1 cellular context compared by ENCODE assay signal in genomic region chr1:206923961-206924548, GRCh38.
TF ChIP-seq lines count a peak whose summit lies in the region.

No MANE protein-coding gene starts in this region.

TF ChIP-seq in K562, 482 proteins besides CTCF, POLR2A, EP300 and RAD21 (continues in another document):
- 0 out of 2 replicates have a peak, but pooled peaks have one; percentile 17 for TF ChIP-seq HCFC1 (IDR thresholded peaks at IDR 0.05; ENCODE audit: low read depth, low read length)
- no peak for TF ChIP-seq ZEB2 (IDR thresholded peaks at IDR 0.05)
- no peak for TF ChIP-seq ZNF518B (CRISPR knock-in tag; IDR thresholded peaks at IDR 0.05)
- no peak for TF ChIP-seq ZNF324 (CRISPR knock-in tag; IDR thresholded peaks at IDR 0.05)
- peak; percentile 24; the same call in 1 of the 2 replicates for TF ChIP-seq MIER1 (IDR thresholded peaks at IDR 0.05; ENCODE audit: low read depth)
- TF ChIP-seq CBX8 (IDR thresholded peaks at IDR 0.05; ENCODE audit: borderline replicate concordance, extremely low read depth, low read depth, low read length, poor library complexity, severe bottlenecking) = no peak
- TF ChIP-seq BRD4 (IDR thresholded peaks at IDR 0.05) = no peak
- no peak for TF ChIP-seq SRF (CRISPR knock-in tag; IDR thresholded peaks at IDR 0.05)
- no peak for TF ChIP-seq DMBX1 (CRISPR knock-in tag; IDR thresholded peaks at IDR 0.05; ENCODE audit: borderline replicate concordance)
- 0 out of 2 replicates have a peak, but pooled peaks have one; percentile 2 for TF ChIP-seq ZBTB26 (CRISPR knock-in tag; IDR thresholded peaks at IDR 0.05)
- TF ChIP-seq IFI16 (CRISPR knock-in tag; IDR thresholded peaks at IDR 0.05) = no peak
- no peak for TF ChIP-seq MECOM (CRISPR knock-in tag; IDR thresholded peaks at IDR 0.05)
- peak; percentile 14 for TF ChIP-seq NCOA4 (IDR thresholded peaks at IDR 0.05; ENCODE audit: partially characterized antibody)
- 0 out of 2 replicates have a peak, but pooled peaks have one; percentile 10 for TF ChIP-seq ZNF282 (CRISPR knock-in tag; IDR thresholded peaks at IDR 0.05)
- TF ChIP-seq ZNF740 (CRISPR knock-in tag; IDR thresholded peaks at IDR 0.05) = no peak; the same call in 1 of the 2 replicates
- TF ChIP-seq ZNF740 (tag; IDR thresholded peaks at IDR 0.05) = no peak
- no peak for TF ChIP-seq PBX2 (CRISPR knock-in tag; IDR thresholded peaks at IDR 0.05; ENCODE audit: low read depth)
- no peak for TF ChIP-seq PBX2 (tag; conservative IDR thresholded peaks at IDR 0.05; ENCODE audit: low read depth)
- no peak for TF ChIP-seq LEF1 (IDR thresholded peaks at IDR 0.05)
- peak; percentile 95; the same call in 1 of the 2 replicates for TF ChIP-seq CBX1 (IDR thresholded peaks at IDR 0.05; ENCODE audit: low read depth)
- TF ChIP-seq TAF15 (IDR thresholded peaks at IDR 0.05; ENCODE audit: low read depth, low read length) = 0 out of 2 replicates have a peak, but pooled peaks have one; percentile 65
- no peak for TF ChIP-seq ZNF311 (CRISPR knock-in tag; IDR thresholded peaks at IDR 0.05)
- 0 out of 2 replicates have a peak, but pooled peaks have one; percentile 5 for TF ChIP-seq CBX5 (IDR thresholded peaks at IDR 0.05; ENCODE audit: borderline replicate concordance, low read depth)
- 0 out of 2 replicates have a peak, but pooled peaks have one; percentile 9 for TF ChIP-seq TAL1 (IDR thresholded peaks at IDR 0.05)
- TF ChIP-seq ZBTB17 (CRISPR knock-in tag; IDR thresholded peaks at IDR 0.05) = no peak
- TF ChIP-seq DPF2 (IDR thresholded peaks at IDR 0.05) = 0 out of 2 replicates have a peak, but pooled peaks have one; percentile 5
- peak; percentile 65; the same call in 1 of the 2 replicates for TF ChIP-seq MAX (CRISPR knock-in tag; IDR thresholded peaks at IDR 0.05)
- peak; percentile 85 for TF ChIP-seq IRF2 (CRISPR knock-in tag; IDR thresholded peaks at IDR 0.05)
- TF ChIP-seq HDGF (IDR thresholded peaks at IDR 0.05) = peak; percentile 4; the same call in 1 of the 2 replicates
- TF ChIP-seq ZNF134 (CRISPR knock-in tag; conservative IDR thresholded peaks at IDR 0.05) = no peak
- peak; percentile 72; the same call in 1 of the 2 replicates for TF ChIP-seq LARP7 (IDR thresholded peaks at IDR 0.05)
- peak; percentile 20 for TF ChIP-seq ZNF280A (IDR thresholded peaks at IDR 0.05; ENCODE audit: low read depth, partially characterized antibody)
- TF ChIP-seq MXI1 (IDR thresholded peaks at IDR 0.05; ENCODE audit: low read depth, low read length) = no peak
- no peak for TF ChIP-seq ZNF551 (CRISPR knock-in tag; IDR thresholded peaks at IDR 0.05)
- no peak for TF ChIP-seq POLR2B (IDR thresholded peaks at IDR 0.05; ENCODE audit: low read depth, partially characterized antibody)
- TF ChIP-seq MLLT1 (IDR thresholded peaks at IDR 0.05) = peak in 1 of 2 experiments; percentile 47; a peak in 1 of 4 replicates
- 0 out of 2 replicates have a peak, but pooled peaks have one; percentile 11 for TF ChIP-seq SMC3 (conservative IDR thresholded peaks at IDR 0.05; ENCODE audit: insufficient read depth, low read depth, low read length)
- peak; percentile 69 for TF ChIP-seq PHF20 (IDR thresholded peaks at IDR 0.05; ENCODE audit: partially characterized antibody)
- TF ChIP-seq EHMT2 (IDR thresholded peaks at IDR 0.05) = no peak
- TF ChIP-seq ADNP (tag; IDR thresholded peaks at IDR 0.05) = peak; percentile 80
- TF ChIP-seq ZNF766 (CRISPR knock-in tag; conservative IDR thresholded peaks at IDR 0.05) = no peak
- 0 out of 2 replicates have a peak, but pooled peaks have one; percentile 34 for TF ChIP-seq NKRF (IDR thresholded peaks at IDR 0.05; ENCODE audit: borderline replicate concordance)
- TF ChIP-seq RHOXF2B (CRISPR knock-in tag; conservative IDR thresholded peaks at IDR 0.05) = no peak
- TF ChIP-seq ZC3H4 (CRISPR knock-in tag; IDR thresholded peaks at IDR 0.05; ENCODE audit: borderline replicate concordance) = 0 out of 2 replicates have a peak, but pooled peaks have one; percentile 71
- TF ChIP-seq KDM5B (IDR thresholded peaks at IDR 0.05; ENCODE audit: insufficient replicate concordance, low read depth, low read length) = no peak
- 0 out of 4 replicates have a peak, but pooled peaks of 1 of the 2 experiments have one; percentile 64 for TF ChIP-seq MLX (CRISPR knock-in tag; conservative IDR thresholded peaks at IDR 0.05)
- TF ChIP-seq FOXP1 (CRISPR knock-in tag; IDR thresholded peaks at IDR 0.05) = no peak
- no peak for TF ChIP-seq RBM15 (IDR thresholded peaks at IDR 0.05; ENCODE audit: insufficient read depth, low read length)
- TF ChIP-seq BCOR (IDR thresholded peaks at IDR 0.05) = peak; percentile 16; the same call in 1 of the 2 replicates
- TF ChIP-seq IRF9 (tag; IDR thresholded peaks at IDR 0.05) = no peak
- TF ChIP-seq TRIM25 (IDR thresholded peaks at IDR 0.05; ENCODE audit: borderline replicate concordance) = no peak
